In genomic region chr20:40493551-40493950, GRCh38 we compare ENCODE assay signal across 17 cellular contexts.
DNase-seq lines count a peak whose midpoint lies in the region; ATAC-seq and TF ChIP-seq lines count a peak whose summit lies in the region.
"Had no signal": no experiment of that assay in that cellular context is flagged by ENCODE, and none has a peak within 500 bp of the region (broad histone marks: within the 10 kb centered on the region; RNA-seq: fewer than 3 reads in every experiment).

No MANE protein-coding gene starts in this region.

- peak overlapping the region; percentile 61 for H3K27ac Mint-ChIP-seq in dendritic cell treated with granulocyte-macrophage colony-stimulating factor and Interleukin-4, amounts not matched to agents 40 ng/mL and 50 ng/mL, for 4 days
- no peak overlapping the region for H3K27ac Mint-ChIP-seq in nephron progenitor cell
- H3K27ac Mint-ChIP-seq: endodermal cell had no signal

- no peak overlapping the region for H2BK15ac ChIP-seq in neuronal stem cell (ENCODE audit: low read length)

- no peaks in the 10 kb centered on the region for H3K4me1 ChIP-seq in neuronal stem cell (ENCODE audit: control insufficient read depth in 2 of 2, insufficient read depth in 1 of 2, low read depth in 1 of 2, low read length in 2 of 2)
- H3K4me1 ChIP-seq: parathyroid adenoma had no signal

- no peak overlapping the region for H3K23ac ChIP-seq in neuronal stem cell (ENCODE audit: low read depth, low read length, poor library complexity)

- H3K9me3 ChIP-seq in neuronal stem cell (replicated peaks in 1 of 2; ENCODE audit: control insufficient read depth in 2 of 2, insufficient read depth in 1 of 2, low read depth in 1 of 2, low read length in 2 of 2): no peaks in the 10 kb centered on the region

- no peak overlapping the region for H3K4me2 ChIP-seq in neuronal stem cell (ENCODE audit: insufficient read depth, low read length, poor library complexity, severe bottlenecking)

- H2BK120ac ChIP-seq in neuronal stem cell (ENCODE audit: low read depth, low read length): no peak overlapping the region

- TF ChIP-seq CTCF in NB4 (IDR thresholded peaks at IDR 0.05; ENCODE audit: low read depth, low read length): no peak
- no peak for TF ChIP-seq CTCF in nephron progenitor cell (IDR thresholded peaks at IDR 0.05)

- H3K36me3 ChIP-seq in neuronal stem cell (replicated peaks in 1 of 2; ENCODE audit: control insufficient read depth in 2 of 2, insufficient read depth in 2 of 2, low read length in 2 of 2): no peaks in the 10 kb centered on the region

- no peak overlapping the region for H4K8ac ChIP-seq in neuronal stem cell (ENCODE audit: low read depth, low read length)

- H3K79me1 ChIP-seq in neuronal stem cell (ENCODE audit: low read depth, low read length): no peaks in the 10 kb centered on the region

- no peak overlapping the region for H4K91ac ChIP-seq in neuronal stem cell (ENCODE audit: low read depth, low read length, poor library complexity)

- no peak overlapping the region for H2BK5ac ChIP-seq in neuronal stem cell (ENCODE audit: low read length)

- H3K27me3 Mint-ChIP-seq in dendritic cell treated with granulocyte-macrophage colony-stimulating factor and Interleukin-4, amounts not matched to agents 40 ng/mL and 50 ng/mL, for 4 days: no peaks in the 10 kb centered on the region
- H3K27me3 Mint-ChIP-seq in nephron progenitor cell (ENCODE audit: low read depth, poor library complexity): peaks cover 17% of the 10 kb centered on the region

- intact Hi-C loops in dendritic cell treated with granulocyte-macrophage colony-stimulating factor and Interleukin-4, amounts not matched to agents 40 ng/mL and 50 ng/mL, for 4 days (cut with micrococcal nuclease): no loop called here

- DNase-seq in ELR (ENCODE audit: low read depth) (peak; percentile 91), NB4 (ENCODE audit: low read depth) (peak; percentile 75), non-pigmented ciliary epithelial cell (ENCODE audit: low read depth) (peak; percentile 51), neuronal stem cell (ENCODE audit: low spot score) (no peak), nephron progenitor cell (no peak)
- no peak for DNase-seq in activated CD4-positive, alpha-beta T cell treated with anti-CD3 and anti-CD28 coated beads for 4 hours
- DNase-seq: activated CD4-positive, CD25-positive, alpha-beta regulatory T cell; amniotic stem cell; cerebellar nuclear complex; endodermal cell; GF-D8; NCI-H1092 treated with DMSO at 0.1 percent for 48 hours; NCI-H82; stimulated activated CD4-positive, alpha-beta T cell treated with anti-CD3 and anti-CD28 coated beads, Interleukin-4, amount 100 ng/mL, for 24 hours had no signal

- H3K4me1 Mint-ChIP-seq in dendritic cell treated with granulocyte-macrophage colony-stimulating factor and Interleukin-4, amounts not matched to agents 40 ng/mL and 50 ng/mL, for 4 days (ENCODE audit: low read depth): peaks cover 66% of the 10 kb centered on the region
- H3K4me1 Mint-ChIP-seq in nephron progenitor cell: no peaks in the 10 kb centered on the region
- H3K4me1 Mint-ChIP-seq: endodermal cell had no signal

- H3K27ac ChIP-seq in neuronal stem cell (replicated peaks; ENCODE audit: low read length): no peak overlapping the region
- H3K27ac ChIP-seq: parathyroid adenoma had no signal

- no peak overlapping the region for H3K18ac ChIP-seq in neuronal stem cell (ENCODE audit: low read length)

- H3K9me3 Mint-ChIP-seq in dendritic cell treated with granulocyte-macrophage colony-stimulating factor and Interleukin-4, amounts not matched to agents 40 ng/mL and 50 ng/mL, for 4 days: no peaks in the 10 kb centered on the region
- no peaks in the 10 kb centered on the region for H3K9me3 Mint-ChIP-seq in nephron progenitor cell
- H3K9me3 Mint-ChIP-seq: endodermal cell had no signal

- no peak for TF ChIP-seq POLR2A in NB4 (IDR thresholded peaks at IDR 0.05; ENCODE audit: extremely low read depth, insufficient read length)

- no peak for ATAC-seq in GM19455 (IDR thresholded peaks at IDR 0.05; ENCODE audit: unreplicated experiment)

- H2BK12ac ChIP-seq in neuronal stem cell (ENCODE audit: low read length): no peak overlapping the region

- no peaks in the 10 kb centered on the region for H3K27me3 ChIP-seq in neuronal stem cell (ENCODE audit: control insufficient read depth in 3 of 3, insufficient read depth in 3 of 3, low read depth in 1 of 3, low read length in 3 of 3)

- H3K9ac ChIP-seq in neuronal stem cell (ENCODE audit: low read depth, low read length, poor library complexity): no peak overlapping the region
- H3K9ac ChIP-seq: parathyroid adenoma had no signal

- H3K4me3 ChIP-seq in NB4 (ENCODE audit: low read depth, low read length): no peak overlapping the region
- H3K4me3 ChIP-seq in neuronal stem cell (ENCODE audit: low read length in 2 of 2): no peak overlapping the region

- H3K4ac ChIP-seq in neuronal stem cell (ENCODE audit: low read length): no peak overlapping the region

- H3K4me3 Mint-ChIP-seq in dendritic cell treated with granulocyte-macrophage colony-stimulating factor and Interleukin-4, amounts not matched to agents 40 ng/mL and 50 ng/mL, for 4 days: no peak overlapping the region
- H3K4me3 Mint-ChIP-seq in nephron progenitor cell: no peak overlapping the region
- H3K4me3 Mint-ChIP-seq: endodermal cell had no signal

- WGBS in neuronal stem cell (ENCODE audit: extremely low coverage in 2 of 2, insufficient read length in 2 of 2, insufficient replicate concordance in 1 of 2), 2 donors: no CpG with 5 or more reads among the region's 3 CpGs

- no peak overlapping the region for H2AK5ac ChIP-seq in neuronal stem cell (ENCODE audit: low read depth, low read length)

- H3K36me3 Mint-ChIP-seq in dendritic cell treated with granulocyte-macrophage colony-stimulating factor and Interleukin-4, amounts not matched to agents 40 ng/mL and 50 ng/mL, for 4 days (ENCODE audit: low read depth): no peaks in the 10 kb centered on the region
- no peaks in the 10 kb centered on the region for H3K36me3 Mint-ChIP-seq in nephron progenitor cell (ENCODE audit: low read depth)

- no peak overlapping the region for H3K14ac ChIP-seq in neuronal stem cell (ENCODE audit: low read length)

- H2AFZ ChIP-seq in neuronal stem cell (ENCODE audit: low read length): no peak overlapping the region
- H2AFZ ChIP-seq: parathyroid adenoma had no signal

Comparison
In these comparisons a context has a peak if more than half of its experiments do, and no peak if none do; other contexts are left out.
1. DNase-seq: peak in ELR (single experiment), NB4 (single experiment) and non-pigmented ciliary epithelial cell (single experiment); none in activated CD4-positive, alpha-beta T cell treated with anti-CD3 and anti-CD28 coated beads for 4 hours (0 of 2), neuronal stem cell (single experiment) and nephron progenitor cell (single experiment).